In genomic region chr4:8285143-8285975, GRCh38 we compare ENCODE assay signal across 1 cellular context.
TF ChIP-seq lines count a peak whose summit lies in the region.

No MANE protein-coding gene starts in this region.

TF ChIP-seq in HepG2, 621 proteins besides CTCF, POLR2A, EP300 and RAD21 (continued from another document):
- TF ChIP-seq, protein P1, sequence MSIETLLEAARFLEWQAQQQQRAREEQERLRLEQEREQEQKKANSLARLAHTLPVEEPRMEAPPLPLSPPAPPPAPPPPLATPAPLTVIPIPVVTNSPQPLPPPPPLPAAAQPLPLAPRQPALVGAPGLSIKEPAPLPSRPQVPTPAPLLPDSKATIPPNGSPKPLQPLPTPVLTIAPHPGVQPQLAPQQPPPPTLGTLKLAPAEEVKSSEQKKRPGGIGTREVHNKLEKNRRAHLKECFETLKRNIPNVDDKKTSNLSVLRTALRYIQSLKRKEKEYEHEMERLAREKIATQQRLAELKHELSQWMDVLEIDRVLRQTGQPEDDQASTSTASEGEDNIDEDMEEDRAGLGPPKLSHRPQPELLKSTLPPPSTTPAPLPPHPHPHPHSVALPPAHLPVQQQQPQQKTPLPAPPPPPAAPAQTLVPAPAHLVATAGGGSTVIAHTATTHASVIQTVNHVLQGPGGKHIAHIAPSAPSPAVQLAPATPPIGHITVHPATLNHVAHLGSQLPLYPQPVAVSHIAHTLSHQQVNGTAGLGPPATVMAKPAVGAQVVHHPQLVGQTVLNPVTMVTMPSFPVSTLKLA (IDR thresholded peaks at IDR 0.05): 0 out of 2 replicates have a peak, but pooled peaks have one; percentile 28
- TF ChIP-seq KDM1A (CRISPR knock-in tag; IDR thresholded peaks at IDR 0.05): no peak
- TF ChIP-seq ZNF672 (CRISPR knock-in tag; IDR thresholded peaks at IDR 0.05): no peak
- TF ChIP-seq SNAI1 (CRISPR knock-in tag; IDR thresholded peaks at IDR 0.05; ENCODE audit: borderline replicate concordance): no peak
- TF ChIP-seq ZNF558 (CRISPR knock-in tag; IDR thresholded peaks at IDR 0.05; ENCODE audit: borderline replicate concordance): no peak
